Comparison of ENCODE assay signal across 2 cellular contexts in genomic region chr1:196357913-196358312, GRCh38.
TF ChIP-seq lines count a peak whose summit lies in the region.

No MANE protein-coding gene starts in this region.

TF ChIP-seq in liver, 16 proteins besides CTCF, POLR2A, EP300 and RAD21 (continued from another document):
- TF ChIP-seq JUND (IDR thresholded peaks at IDR 0.05) (no peak), TAF1 (conservative IDR thresholded peaks at IDR 0.05) (no peak), HNF4G (IDR thresholded peaks at IDR 0.05) (no peak), SP1 (IDR thresholded peaks at IDR 0.05) (no peak), FOXA2 (IDR thresholded peaks at IDR 0.05) (no peak), FOXA1 (IDR thresholded peaks at IDR 0.05) (no peak), ATF3 (IDR thresholded peaks at IDR 0.05) (no peak), RXRA (IDR thresholded peaks at IDR 0.05) (no peak), EGR1 (IDR thresholded peaks at IDR 0.05; ENCODE audit: low read depth in 2 of 2) (no peak), REST (IDR thresholded peaks at IDR 0.05) (no peak)

TF ChIP-seq in HepG2, 621 proteins besides CTCF, POLR2A, EP300 and RAD21 (continued from another document):
- no peak for TF ChIP-seq ZBTB40 (IDR thresholded peaks at IDR 0.05)
- no peak for TF ChIP-seq ZBTB40 (CRISPR knock-in tag; IDR thresholded peaks at IDR 0.05)
- no peak for TF ChIP-seq ZNF333 (CRISPR knock-in tag; IDR thresholded peaks at IDR 0.05; ENCODE audit: borderline replicate concordance)
- no peak for TF ChIP-seq ZNF563 (CRISPR knock-in tag; IDR thresholded peaks at IDR 0.05)
- no peak for TF ChIP-seq TCF7L2 (IDR thresholded peaks at IDR 0.05; ENCODE audit: low read depth, low read length)
- TF ChIP-seq PBX2 (CRISPR knock-in tag; IDR thresholded peaks at IDR 0.05): no peak
